ENCODE assay signal across 1 cellular context in genomic region chr2:222859786-222860726, GRCh38.
TF ChIP-seq lines count a peak whose summit lies in the region.

No MANE protein-coding gene starts in this region.

TF ChIP-seq in HepG2, 621 proteins besides CTCF, POLR2A, EP300 and RAD21 (continued from another document and continues in another):
- TF ChIP-seq ARID4A (CRISPR knock-in tag; IDR thresholded peaks at IDR 0.05; ENCODE audit: borderline replicate concordance) (no peak), ZNF569 (CRISPR knock-in tag; IDR thresholded peaks at IDR 0.05; ENCODE audit: borderline replicate concordance) (no peak; the same call in 1 of the 2 replicates), ZNF557 (CRISPR knock-in tag; IDR thresholded peaks at IDR 0.05) (no peak), ZNF441 (CRISPR knock-in tag; IDR thresholded peaks at IDR 0.05; ENCODE audit: borderline replicate concordance) (no peak), ZSCAN21 (CRISPR knock-in tag; IDR thresholded peaks at IDR 0.05; ENCODE audit: borderline replicate concordance) (no peak), ZNF816 (CRISPR knock-in tag; IDR thresholded peaks at IDR 0.05; ENCODE audit: borderline replicate concordance) (peak; percentile 75; the same call in 1 of the 2 replicates), MTERF4 (CRISPR knock-in tag; IDR thresholded peaks at IDR 0.05) (no peak), PCBP1 (IDR thresholded peaks at IDR 0.05; ENCODE audit: borderline replicate concordance, low read depth, low read length) (no peak), ZZZ3 (CRISPR knock-in tag; IDR thresholded peaks at IDR 0.05; ENCODE audit: borderline replicate concordance) (no peak), KDM5A (IDR thresholded peaks at IDR 0.05; ENCODE audit: borderline replicate concordance, low read length) (peak; percentile 28; the same call in 1 of the 2 replicates), IRF9 (CRISPR knock-in tag; IDR thresholded peaks at IDR 0.05; ENCODE audit: borderline replicate concordance) (no peak), ZMYM4 (CRISPR knock-in tag; IDR thresholded peaks at IDR 0.05) (peak; percentile 29; the same call in 1 of the 2 replicates), JARID2 (CRISPR knock-in tag; IDR thresholded peaks at IDR 0.05; ENCODE audit: insufficient replicate concordance) (no peak), PLRG1 (conservative IDR thresholded peaks at IDR 0.05) (no peak), SUZ12 (IDR thresholded peaks at IDR 0.05; ENCODE audit: low read depth, low read length) (no peak), THAP7 (CRISPR knock-in tag; IDR thresholded peaks at IDR 0.05) (no peak), HMG20A (CRISPR knock-in tag; IDR thresholded peaks at IDR 0.05; ENCODE audit: borderline replicate concordance) (no peak), FOXK2 (IDR thresholded peaks at IDR 0.05) (no peak), HOXD1 (CRISPR knock-in tag; IDR thresholded peaks at IDR 0.05) (no peak), ATF4 (CRISPR knock-in tag; IDR thresholded peaks at IDR 0.05) (no peak), ZNF468 (CRISPR knock-in tag; IDR thresholded peaks at IDR 0.05) (no peak), CBX2 (IDR thresholded peaks at IDR 0.05; ENCODE audit: low read depth, low read length) (no peak), CBX2 (CRISPR knock-in tag; IDR thresholded peaks at IDR 0.05; ENCODE audit: low read depth) (no peak), ZNF3 (CRISPR knock-in tag; IDR thresholded peaks at IDR 0.05) (no peak), ATM (IDR thresholded peaks at IDR 0.05; ENCODE audit: borderline replicate concordance) (no peak), ZNF546 (CRISPR knock-in tag; conservative IDR thresholded peaks at IDR 0.05) (no peak), RFXANK (CRISPR knock-in tag; IDR thresholded peaks at IDR 0.05) (no peak), RBFOX2 (IDR thresholded peaks at IDR 0.05; ENCODE audit: low read depth, low read length) (no peak), ZNF142 (CRISPR knock-in tag; IDR thresholded peaks at IDR 0.05) (no peak), CHCHD3 (CRISPR knock-in tag; IDR thresholded peaks at IDR 0.05) (no peak), ZBTB49 (CRISPR knock-in tag; IDR thresholded peaks at IDR 0.05; ENCODE audit: borderline replicate concordance) (no peak), ZMAT5 (CRISPR knock-in tag; IDR thresholded peaks at IDR 0.05; ENCODE audit: borderline replicate concordance, low read depth) (no peak), ZNF749 (CRISPR knock-in tag; IDR thresholded peaks at IDR 0.05; ENCODE audit: borderline replicate concordance) (no peak), ZNF430 (CRISPR knock-in tag; IDR thresholded peaks at IDR 0.05) (no peak), ZNF446 (CRISPR knock-in tag; IDR thresholded peaks at IDR 0.05) (no peak), EEA1 (CRISPR knock-in tag; IDR thresholded peaks at IDR 0.05; ENCODE audit: borderline replicate concordance) (no peak), ZNF354B (CRISPR knock-in tag; IDR thresholded peaks at IDR 0.05) (no peak), MYNN (CRISPR knock-in tag; IDR thresholded peaks at IDR 0.05; ENCODE audit: low read depth) (no peak), RFXAP (CRISPR knock-in tag; IDR thresholded peaks at IDR 0.05; ENCODE audit: borderline replicate concordance) (no peak), MED8 (CRISPR knock-in tag; IDR thresholded peaks at IDR 0.05; ENCODE audit: insufficient replicate concordance) (no peak), KLF11 (CRISPR knock-in tag; IDR thresholded peaks at IDR 0.05) (no peak), PATZ1 (CRISPR knock-in tag; IDR thresholded peaks at IDR 0.05) (no peak), MEIS2 (CRISPR knock-in tag; IDR thresholded peaks at IDR 0.05) (no peak), TSC22D2 (CRISPR knock-in tag; IDR thresholded peaks at IDR 0.05; ENCODE audit: borderline replicate concordance) (0 out of 2 replicates have a peak, but pooled peaks have one; percentile 53), MAZ (IDR thresholded peaks at IDR 0.05; ENCODE audit: borderline replicate concordance, low read depth, low read length) (no peak), MAZ (CRISPR knock-in tag; IDR thresholded peaks at IDR 0.05; ENCODE audit: low read depth) (no peak), ZNF20 (CRISPR knock-in tag; IDR thresholded peaks at IDR 0.05) (0 out of 2 replicates have a peak, but pooled peaks have one; percentile 2), HDAC2 (CRISPR knock-in tag; IDR thresholded peaks at IDR 0.05) (peak; percentile 63), HOXA7 (CRISPR knock-in tag; IDR thresholded peaks at IDR 0.05) (no peak), ZNF296 (CRISPR knock-in tag; conservative IDR thresholded peaks at IDR 0.05) (no peak), SOX13 (IDR thresholded peaks at IDR 0.05) (no peak), SOX13 (CRISPR knock-in tag; conservative IDR thresholded peaks at IDR 0.05 in 1 of 2, IDR thresholded peaks at IDR 0.05 in 1 of 2) (peak in 1 of 2 experiments; percentile 20; a peak in 1 of 4 replicates), PPARG (CRISPR knock-in tag; conservative IDR thresholded peaks at IDR 0.05) (peak; percentile 98)
